ENCODE assay signal across 11 cellular contexts in genomic region chr10:62019685-62020361, GRCh38.
DNase-seq lines count a peak whose midpoint lies in the region; ATAC-seq and TF ChIP-seq lines count a peak whose summit lies in the region.
"Had no signal": no experiment of that assay in that cellular context is flagged by ENCODE, and none has a peak within 500 bp of the region (broad histone marks: within the 10 kb centered on the region; RNA-seq: fewer than 3 reads in every experiment).

No MANE protein-coding gene starts in this region.

- H3K4me1 ChIP-seq in mucosa of rectum (ENCODE audit: control insufficient read depth in 2 of 2, insufficient read depth in 2 of 2, low read length in 2 of 2) = peaks cover 11 to 17% of the 10 kb centered on the region in 2 donors

- H3K9me3 Mint-ChIP-seq in natural killer cell treated with Interleukin-12 subunit alpha and Interleukin-12 subunit beta and Interleukin-15 and Interleukin-18, amount 100 ng/mL, for 72 hours = peaks cover 3% of the 10 kb centered on the region
- H3K9me3 Mint-ChIP-seq in natural killer cell (no peaks in the 10 kb centered on the region), MCF 10A (ENCODE audit: unreplicated experiment) (peaks cover 7% of the 10 kb centered on the region)

- H3K27ac Mint-ChIP-seq in natural killer cell treated with Interleukin-12 subunit alpha and Interleukin-12 subunit beta and Interleukin-15 and Interleukin-18, amount 100 ng/mL, for 72 hours = peak overlapping the region; percentile 67 to 84
- H3K27ac Mint-ChIP-seq in natural killer cell (no peak overlapping the region), MCF 10A (ENCODE audit: low read depth, unreplicated experiment) (peak overlapping the region; percentile 74)

- no peaks in the 10 kb centered on the region for H3K27me3 ChIP-seq in mucosa of rectum (ENCODE audit: control insufficient read depth in 2 of 2, insufficient read depth in 2 of 2, low read length in 2 of 2)
- H3K27me3 ChIP-seq: MG63 had no signal

- H3K4me3 ChIP-seq in mucosa of rectum (ENCODE audit: low read length in 2 of 2) = no peak overlapping the region
- H3K4me3 ChIP-seq: MG63 had no signal

- no peak for ATAC-seq in natural killer cell treated with Interleukin-12 subunit alpha and Interleukin-12 subunit beta and Interleukin-15 and Interleukin-18, amount 100 ng/mL, for 72 hours
- ATAC-seq in natural killer cell = no peak

- no peaks in the 10 kb centered on the region for H3K27me3 Mint-ChIP-seq in natural killer cell treated with Interleukin-12 subunit alpha and Interleukin-12 subunit beta and Interleukin-15 and Interleukin-18, amount 100 ng/mL, for 72 hours
- no peaks in the 10 kb centered on the region for H3K27me3 Mint-ChIP-seq in natural killer cell (ENCODE audit: low read depth in 2 of 2)
- no peaks in the 10 kb centered on the region for H3K27me3 Mint-ChIP-seq in MCF 10A (ENCODE audit: insufficient read depth, unreplicated experiment)

- peak overlapping the region; percentile 28 for H3K4me3 Mint-ChIP-seq in natural killer cell treated with Interleukin-12 subunit alpha and Interleukin-12 subunit beta and Interleukin-15 and Interleukin-18, amount 100 ng/mL, for 72 hours
- no peak overlapping the region for H3K4me3 Mint-ChIP-seq in natural killer cell
- no peak overlapping the region for H3K4me3 Mint-ChIP-seq in MCF 10A (ENCODE audit: unreplicated experiment)

- peaks cover 36 to 60% of the 10 kb centered on the region in 2 donors for H3K4me1 Mint-ChIP-seq in natural killer cell treated with Interleukin-12 subunit alpha and Interleukin-12 subunit beta and Interleukin-15 and Interleukin-18, amount 100 ng/mL, for 72 hours (ENCODE audit: low read depth in 2 of 2)
- peaks cover 31 to 38% of the 10 kb centered on the region in 2 donors for H3K4me1 Mint-ChIP-seq in natural killer cell
- peaks cover 15% of the 10 kb centered on the region for H3K4me1 Mint-ChIP-seq in MCF 10A (ENCODE audit: insufficient read depth, unreplicated experiment)

- POLR2A ChIA-PET in MCF 10A (lab: Yijun Ruan, JAX) = interaction anchor here (0.9 to 5.7 kb wide), 7 partner anchors 9 to 30 kb away, joined by 3 to 34 read pairs (median 5); no protein-coding TSS in a partner anchor

- CTCF ChIA-PET in MCF 10A (lab: Yijun Ruan, JAX) = interaction anchor here (0.6 to 1.6 kb wide), 4 partner anchors 16 to 225 kb away, joined by 3 to 4 read pairs (median 3); no protein-coding TSS in a partner anchor

- no TSS peak for BruUV-seq in MCF 10A (replicated peaks; lab: Mats Ljungman, UMichigan)

- H3K27ac ChIP-seq in mucosa of rectum (ENCODE audit: low read depth in 2 of 2, low read length in 2 of 2) = peak overlapping the region; percentile 61 to 78

- H3K36me3 Mint-ChIP-seq in natural killer cell treated with Interleukin-12 subunit alpha and Interleukin-12 subunit beta and Interleukin-15 and Interleukin-18, amount 100 ng/mL, for 72 hours = peaks cover 18% of the 10 kb centered on the region
- H3K36me3 Mint-ChIP-seq in natural killer cell = no peaks in the 10 kb centered on the region
- H3K36me3 Mint-ChIP-seq in MCF 10A (ENCODE audit: insufficient read depth, unreplicated experiment) = peaks cover 4% of the 10 kb centered on the region

- no peak for DNase-seq in natural killer cell treated with Interleukin-12 subunit alpha and Interleukin-12 subunit beta and Interleukin-15 and Interleukin-18, amount 100 ng/mL, for 72 hours (ENCODE audit: low spot score)
- no peak for DNase-seq in natural killer cell
- DNase-seq in MCF 10A (ENCODE audit: unreplicated experiment) = no peak
- DNase-seq in activated effector memory CD4-positive, alpha-beta T cell treated with Interleukin-2 at 50 U/mL for 16 hours = no peak
- no peak for DNase-seq in GM19240 (ENCODE audit: insufficient read length, low spot score)
- DNase-seq in stimulated activated CD4-positive, alpha-beta T cell treated with anti-CD3 and anti-CD28 coated beads, Interleukin-15, amount 100 ng/mL, for 24 hours = no peak
- no peak for DNase-seq in DMS 273 (lab: John Stamatoyannopoulos, UW; ENCODE audit: unreplicated experiment)
- DNase-seq: Calu3, RPMI8226 had no signal

- peaks cover 0 to 2% of the 10 kb centered on the region in 2 donors for H3K36me3 ChIP-seq in mucosa of rectum (ENCODE audit: control insufficient read depth in 2 of 2, insufficient read depth in 2 of 2, low read length in 2 of 2)

- H3K9me3 ChIP-seq in mucosa of rectum (ENCODE audit: control insufficient read depth in 2 of 2, low read length in 2 of 2) = no peaks in the 10 kb centered on the region

- intact Hi-C loops in natural killer cell (cut with micrococcal nuclease) (no loop called here), MCF 10A (cut with micrococcal nuclease) (no loop called here)

- H3K9ac ChIP-seq in mucosa of rectum (ENCODE audit: low read depth in 1 of 2, low read length in 2 of 2) = peak overlapping the region in 1 of 2 donors; percentile 2

- TF ChIP-seq CTCF in natural killer cell (IDR thresholded peaks at IDR 0.05) = no peak
- TF ChIP-seq CTCF in MCF 10A (IDR thresholded peaks at IDR 0.05; ENCODE audit: unreplicated experiment) = no peak

Comparison
In these comparisons a context has a peak if more than half of its experiments do, and no peak if none do; other contexts are left out.
1. H3K27ac Mint-ChIP-seq: peak in natural killer cell treated with Interleukin-12 subunit alpha and Interleukin-12 subunit beta and Interleukin-15 and Interleukin-18, amount 100 ng/mL, for 72 hours (2 of 2) and MCF 10A (single experiment); none in natural killer cell (0 of 2).